In genomic region chr4:153643406-153644016, GRCh38 we compare ENCODE assay signal across 8 cellular contexts. TPM values are rescaled to one million over a fixed set of nuclear protein-coding genes. Genes with fewer than 3 reads are reported as not detected.
A peak's percentile ranks its signal among the peaks of the same experiment; 100 is the strongest.
DNase-seq lines count a peak whose midpoint lies in the region; ATAC-seq and TF ChIP-seq lines count a peak whose summit lies in the region.

No MANE protein-coding gene starts in this region.

- ATAC-seq in HG02642 (IDR thresholded peaks at IDR 0.05; ENCODE audit: poor library complexity, unreplicated experiment) (peak; percentile 80), gastrocnemius medialis (peak in 1 of 2 donors; percentile 68)

- no peak for TF ChIP-seq POLR2A in gastrocnemius medialis (IDR thresholded peaks at IDR 0.05)

- intact Hi-C loops in gastrocnemius medialis (cut with DNase I; ENCODE audit: low total_unique reads) = no loop called here

- no peak overlapping the region for H3K4me3 ChIP-seq in gastrocnemius medialis

- no peak overlapping the region for H3K27ac ChIP-seq in gastrocnemius medialis

- H3K4me1 ChIP-seq in gastrocnemius medialis = no peaks in the 10 kb centered on the region

- TF ChIP-seq CTCF in GM13977 (IDR thresholded peaks at IDR 0.05; ENCODE audit: extremely low read depth, insufficient read depth, missing control alignments) (peak; percentile 49), gastrocnemius medialis (IDR thresholded peaks at IDR 0.05 in 4 of 5, conservative IDR thresholded peaks at IDR 0.05 in 1 of 5) (peak in 3 of 5 experiments; percentile 22 to 46 (median 35))

- peak; percentile 44 for DNase-seq in AG08396 (ENCODE audit: low spot score)
- DNase-seq in GM13977 (ENCODE audit: low spot score) = peak; percentile 76
- peak; percentile 81 for DNase-seq in MV-4-11 (lab: John Stamatoyannopoulos, UW)
- DNase-seq in SK-N-DZ (ENCODE audit: low spot score) = peak; percentile 55
- peak; percentile 14 for DNase-seq in fibroblast of the conjunctiva (ENCODE audit: low read depth)
- DNase-seq in gastrocnemius medialis = no peak
- DNase-seq in amygdala (lab: John Stamatoyannopoulos, UW) = no peak

- in situ Hi-C loops in GM13977 (cut with MboI; ENCODE audit: low pct_unique_long_range_greater_than_20kb, low sequenced_read_pairs, unreplicated experiment) (loop anchor here (25.0 kb wide), 1 partner anchor 506 kb away; no protein-coding TSS in a partner anchor), gastrocnemius medialis (cut with MboI; ENCODE audit: low sequenced_read_pairs in 4 of 4) (loop anchor here in 1 of 4 donors (25.0 kb wide), 1 partner anchor 506 kb away; no protein-coding TSS in a partner anchor)

- H3K27me3 ChIP-seq in gastrocnemius medialis = no peaks in the 10 kb centered on the region

- no peaks in the 10 kb centered on the region for H3K9me3 ChIP-seq in gastrocnemius medialis

- H3K36me3 ChIP-seq in gastrocnemius medialis = no peaks in the 10 kb centered on the region

RNA-seq across cellular contexts. Expression of gene TLR2, which starts 40.6 kb away (rescaled TPM):
- 0.06 and 0.17 TPM in 2 replicates for polyA plus RNA-seq in SK-N-DZ (2014; cell fraction: cytosol; rRNA removed)
- polyA plus RNA-seq in SK-N-DZ (2014; cell fraction: nucleus; rRNA removed) = 0.80 and 1.1 TPM in 2 replicates
- 1 to 10 TPM; 2.7 to 7.5 (median 4.1) TPM for total RNA-seq in gastrocnemius medialis

Comparison
In these comparisons a context has a peak if more than half of its experiments do, and no peak if none do; other contexts are left out.
1. DNase-seq: peak in AG08396 (single experiment), GM13977 (single experiment), MV-4-11 (single experiment), SK-N-DZ (single experiment) and fibroblast of the conjunctiva (single experiment); none in gastrocnemius medialis (0 of 2) and amygdala (0 of 56).